In the genomic region with DNA sequence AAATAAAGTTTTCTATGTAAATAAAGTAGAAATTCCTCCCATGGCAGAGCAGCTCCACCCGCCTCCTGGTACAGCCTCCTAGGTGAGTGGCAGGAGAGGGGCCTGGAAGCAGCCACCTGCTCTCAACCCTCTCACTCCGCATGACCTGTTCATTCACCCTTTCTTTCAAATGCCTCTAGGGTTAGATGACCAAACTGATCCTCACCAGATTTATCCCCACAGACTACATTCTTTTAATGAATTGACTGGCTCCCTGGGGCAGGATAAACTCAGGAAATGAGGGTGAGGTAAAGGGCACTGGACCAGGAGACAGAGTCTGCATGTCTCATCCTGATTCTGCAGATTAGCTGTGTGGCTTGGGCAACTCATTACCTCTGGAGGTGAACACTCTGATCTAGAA, we compare ENCODE assay signal across 1 cellular context.
TF ChIP-seq lines count a peak whose summit lies in the region.

No MANE protein-coding gene starts in this region.

TF ChIP-seq in HCT116, 20 proteins besides CTCF, POLR2A, EP300 and RAD21 (continued from another document):
- TF ChIP-seq, protein P1, sequence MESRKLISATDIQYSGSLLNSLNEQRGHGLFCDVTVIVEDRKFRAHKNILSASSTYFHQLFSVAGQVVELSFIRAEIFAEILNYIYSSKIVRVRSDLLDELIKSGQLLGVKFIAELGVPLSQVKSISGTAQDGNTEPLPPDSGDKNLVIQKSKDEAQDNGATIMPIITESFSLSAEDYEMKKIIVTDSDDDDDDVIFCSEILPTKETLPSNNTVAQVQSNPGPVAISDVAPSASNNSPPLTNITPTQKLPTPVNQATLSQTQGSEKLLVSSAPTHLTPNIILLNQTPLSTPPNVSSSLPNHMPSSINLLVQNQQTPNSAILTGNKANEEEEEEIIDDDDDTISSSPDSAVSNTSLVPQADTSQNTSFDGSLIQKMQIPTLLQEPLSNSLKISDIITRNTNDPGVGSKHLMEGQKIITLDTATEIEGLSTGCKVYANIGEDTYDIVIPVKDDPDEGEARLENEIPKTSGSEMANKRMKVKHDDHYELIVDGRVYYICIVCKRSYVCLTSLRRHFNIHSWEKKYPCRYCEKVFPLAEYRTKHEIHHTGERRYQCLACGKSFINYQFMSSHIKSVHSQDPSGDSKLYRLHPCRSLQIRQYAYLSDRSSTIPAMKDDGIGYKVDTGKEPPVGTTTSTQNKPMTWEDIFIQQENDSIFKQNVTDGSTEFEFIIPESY (IDR thresholded peaks at IDR 0.05; ENCODE audit: extremely low read depth, insufficient replicate concordance, low read length) = no peak
- TF ChIP-seq ELF1 (IDR thresholded peaks at IDR 0.05; ENCODE audit: borderline replicate concordance, low read depth) = no peak
- TF ChIP-seq, protein P2, sequence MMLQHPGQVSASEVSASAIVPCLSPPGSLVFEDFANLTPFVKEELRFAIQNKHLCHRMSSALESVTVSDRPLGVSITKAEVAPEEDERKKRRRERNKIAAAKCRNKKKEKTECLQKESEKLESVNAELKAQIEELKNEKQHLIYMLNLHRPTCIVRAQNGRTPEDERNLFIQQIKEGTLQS (IDR thresholded peaks at IDR 0.05) = no peak
- TF ChIP-seq ZNF274 (IDR thresholded peaks at IDR 0.05; ENCODE audit: low read depth, low read length) = no peak
- TF ChIP-seq EZH2 (IDR thresholded peaks at IDR 0.05) = no peak
- no peak for TF ChIP-seq CEBPB (IDR thresholded peaks at IDR 0.05; ENCODE audit: low read depth)
- TF ChIP-seq ZFX (IDR thresholded peaks at IDR 0.05) = no peak
- TF ChIP-seq JUND (IDR thresholded peaks at IDR 0.05) = no peak
- TF ChIP-seq, protein P3, sequence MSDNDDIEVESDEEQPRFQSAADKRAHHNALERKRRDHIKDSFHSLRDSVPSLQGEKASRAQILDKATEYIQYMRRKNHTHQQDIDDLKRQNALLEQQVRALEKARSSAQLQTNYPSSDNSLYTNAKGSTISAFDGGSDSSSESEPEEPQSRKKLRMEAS (IDR thresholded peaks at IDR 0.05) = no peak
- TF ChIP-seq SRF (IDR thresholded peaks at IDR 0.05; ENCODE audit: low read depth) = no peak
- no peak for TF ChIP-seq FOSL1 (IDR thresholded peaks at IDR 0.05; ENCODE audit: low read depth)
- no peak for TF ChIP-seq EGR1 (IDR thresholded peaks at IDR 0.05; ENCODE audit: low read depth)
- TF ChIP-seq TCF7L2 (IDR thresholded peaks at IDR 0.05; ENCODE audit: borderline replicate concordance, extremely low read depth, insufficient read depth, insufficient read length) = no peak
- no peak for TF ChIP-seq POLR2AphosphoS5 (IDR thresholded peaks at IDR 0.05; ENCODE audit: low read depth, low read length)
- TF ChIP-seq CBX3 (IDR thresholded peaks at IDR 0.05; ENCODE audit: low read depth) = no peak
